14 cellular contexts compared by ENCODE assay signal in genomic region chr1:15172405-15173259, GRCh38. TPM values are rescaled to one million over a fixed set of nuclear protein-coding genes. Genes with fewer than 3 reads are reported as not detected.
A peak's percentile ranks its signal among the peaks of the same experiment; 100 is the strongest.
DNase-seq lines count a peak whose midpoint lies in the region; FAIRE-seq and TF ChIP-seq lines count a peak whose summit lies in the region.
"Had no signal": no experiment of that assay in that cellular context is flagged by ENCODE, and none has a peak within 500 bp of the region (broad histone marks: within the 10 kb centered on the region; RNA-seq: fewer than 3 reads in every experiment).

No MANE protein-coding gene starts in this region.

- H2BK5ac ChIP-seq in H1 (ENCODE audit: low read depth, low read length) = no peak overlapping the region

- no peaks in the 10 kb centered on the region for H3K36me3 ChIP-seq in Caco-2 (ENCODE audit: control insufficient read depth, insufficient read depth, low read length)
- H3K36me3 ChIP-seq in H1 (ENCODE audit: control insufficient read depth in 2 of 4, insufficient read depth in 4 of 4, low read length in 3 of 4) = no peaks in the 10 kb centered on the region
- H3K36me3 ChIP-seq: BE2C, neutrophil had no signal

- H3K27me3 ChIP-seq in Caco-2 (replicated peaks; ENCODE audit: control insufficient read depth, insufficient read depth, low read length) (no peaks in the 10 kb centered on the region), H1 (replicated peaks in 1 of 4; ENCODE audit: control insufficient read depth in 3 of 4, extremely low read depth in 1 of 4, insufficient read depth in 3 of 4, low read length in 3 of 4) (no peaks in the 10 kb centered on the region)
- H3K27me3 ChIP-seq: BE2C had no signal

- no peak overlapping the region for H2AK5ac ChIP-seq in H1 (ENCODE audit: low read depth, low read length)

- H3K4me3 Mint-ChIP-seq in Caco-2 (ENCODE audit: unreplicated experiment) (peak overlapping the region; percentile 43), nephron progenitor cell (no peak overlapping the region), endothelial cell (ENCODE audit: unreplicated experiment) (no peak overlapping the region)
- H3K4me3 Mint-ChIP-seq: central memory CD8-positive, alpha-beta T cell had no signal

- H2BK120ac ChIP-seq in H1 (replicated peaks; ENCODE audit: low read depth, low read length) = peak overlapping the region; percentile 73

- CTCF ChIA-PET in Caco-2 (lab: Charles Lee) = interaction anchor here (0.6 kb wide), 1 partner anchor 25 kb away, joined by 3 read pairs; no protein-coding TSS in a partner anchor
- CTCF ChIA-PET in RWPE1 (lab: Yijun Ruan, JAX) = interaction anchor here (0.6 to 1.3 kb wide), 2 partner anchors 20 to 99 kb away, joined by 3 to 4 read pairs; no protein-coding TSS in a partner anchor
- CTCF ChIA-PET in H1 (lab: Charles Lee; ENCODE audit: partially characterized antibody) = interaction anchor here (1.6 to 2.4 kb wide), 2 partner anchors 18 to 20 kb away, joined by 4 to 9 read pairs; no protein-coding TSS in a partner anchor

- FAIRE-seq in H1 (lab: Jason Lieb, UNC) = no peak
- no peak for FAIRE-seq in frontal cortex (lab: Jason Lieb, UNC)

- no peak overlapping the region for H3K9ac ChIP-seq in H1 (replicated peaks in 1 of 4; ENCODE audit: extremely low read depth in 1 of 4, low read depth in 3 of 4, low read length in 3 of 4)

- H3K23ac ChIP-seq in H1 (ENCODE audit: insufficient read length) = no peak overlapping the region

- no peak for TF ChIP-seq EP300 in H1 (IDR thresholded peaks at IDR 0.05; ENCODE audit: borderline replicate concordance in 1 of 2, low read depth in 2 of 2, low read length in 2 of 2)

- no peaks in the 10 kb centered on the region for H4K20me1 ChIP-seq in H1 (replicated peaks in 1 of 2; ENCODE audit: control insufficient read depth in 1 of 2, insufficient read depth in 2 of 2, low read length in 2 of 2)

- no peak overlapping the region for H3K18ac ChIP-seq in H1 (ENCODE audit: extremely low read depth, low read length)

- WGBS in H1 (ENCODE audit: extremely low coverage in 1 of 2, insufficient coverage in 1 of 2, insufficient read length in 1 of 2, insufficient replicate concordance in 2 of 2, low coverage in 1 of 2, low lambda C conversion rate in 2 of 2, missing lambda C conversion rate in 1 of 2), 2 experiments = 85% methylated on average over 15 of the region's 16 CpGs; no CpG with 5 or more reads in 1 of the 2 experiments

- TF ChIP-seq POLR2A in H1 (IDR thresholded peaks at IDR 0.05; ENCODE audit: control extremely low read depth in 1 of 2, low read depth in 2 of 2, low read length in 2 of 2) = no peak

- H3K9me3 Mint-ChIP-seq in Caco-2 (ENCODE audit: unreplicated experiment) (no peaks in the 10 kb centered on the region), nephron progenitor cell (no peaks in the 10 kb centered on the region), endothelial cell (ENCODE audit: unreplicated experiment) (no peaks in the 10 kb centered on the region)
- H3K9me3 Mint-ChIP-seq: central memory CD8-positive, alpha-beta T cell had no signal

- no peak overlapping the region for H3K14ac ChIP-seq in H1 (ENCODE audit: insufficient read length)

- POLR2A ChIA-PET in Caco-2 (lab: Charles Lee) (interaction anchor here (0.5 kb wide), 1 partner anchor 18 kb away, joined by 4 read pairs; no protein-coding TSS in a partner anchor), RWPE1 (lab: Yijun Ruan, JAX; ENCODE audit: low non-redundant PET) (interaction anchor here (0.7 kb wide), 2 partner anchors 44 to 1133 kb away, joined by 4 to 10 read pairs; no protein-coding TSS in a partner anchor), H1 (lab: Charles Lee; ENCODE audit: partially characterized antibody) (interaction anchor here (1.5 kb wide), 1 partner anchor 9 kb away, joined by 6 read pairs; no protein-coding TSS in a partner anchor)

- H2BK15ac ChIP-seq in H1 (ENCODE audit: low read length) = no peak overlapping the region

- DNase-seq in Caco-2 (no peak), RWPE1 (ENCODE audit: low spot score) (peak; percentile 71), H1 (ENCODE audit: low read depth in 1 of 2, low spot score in 2 of 2) (no peak), nephron progenitor cell (no peak), endothelial cell (ENCODE audit: low spot score) (no peak), NCI-H1105 (lab: John Stamatoyannopoulos, UW) (no peak), frontal cortex (ENCODE audit: low spot score in 2 of 2) (no peak)
- no peak for DNase-seq in activated CD8-positive, alpha-beta memory T cell treated with anti-CD3 and anti-CD28 coated beads for 24 hours
- DNase-seq: activated CD4-positive, alpha-beta T cell treated with anti-CD3 and anti-CD28 coated beads for 48 hours; BE2C; stimulated activated CD4-positive, alpha-beta T cell treated with anti-CD3 and anti-CD28 coated beads, Interleukin-15, amount 100 ng/mL, for 24 hours; stimulated activated CD8-positive, alpha-beta memory T cell treated with anti-CD3 and anti-CD28 coated beads, Interleukin-4, amount 100 ng/mL, for 48 hours had no signal

- H3K4me1 Mint-ChIP-seq in Caco-2 (ENCODE audit: low read depth, unreplicated experiment) (peaks cover 49% of the 10 kb centered on the region), nephron progenitor cell (peaks cover 46% of the 10 kb centered on the region), endothelial cell (ENCODE audit: unreplicated experiment) (peaks cover 50% of the 10 kb centered on the region)

- no peak overlapping the region for H2BK12ac ChIP-seq in H1 (ENCODE audit: low read depth, low read length)

- H3K4ac ChIP-seq in H1 (replicated peaks; ENCODE audit: insufficient read length, low read depth, low read length) = no peak overlapping the region

- TF ChIP-seq CTCF in Caco-2 (IDR thresholded peaks at IDR 0.05; ENCODE audit: insufficient read depth in 1 of 2, low read depth in 1 of 2, low read length in 1 of 2, severe bottlenecking in 1 of 2, unreplicated experiment in 1 of 2) = no peak
- TF ChIP-seq CTCF in RWPE1 (conservative IDR thresholded peaks at IDR 0.05; ENCODE audit: low read depth) = no peak
- no peak for TF ChIP-seq CTCF in H1 (IDR thresholded peaks at IDR 0.05; ENCODE audit: control extremely low read depth in 1 of 3, insufficient read depth in 1 of 3, low read depth in 1 of 3, low read length in 3 of 3)
- no peak for TF ChIP-seq CTCF in nephron progenitor cell (IDR thresholded peaks at IDR 0.05)
- no peak for TF ChIP-seq CTCF in endothelial cell (IDR thresholded peaks at IDR 0.05; ENCODE audit: unreplicated experiment)

- no peak overlapping the region for H3K4me2 ChIP-seq in H1 (ENCODE audit: insufficient read depth in 1 of 2, low read depth in 2 of 2, low read length in 2 of 2)

- H3K36me3 Mint-ChIP-seq in Caco-2 (ENCODE audit: insufficient read depth, unreplicated experiment) = peaks cover 17% of the 10 kb centered on the region
- no peaks in the 10 kb centered on the region for H3K36me3 Mint-ChIP-seq in nephron progenitor cell (ENCODE audit: low read depth)
- H3K36me3 Mint-ChIP-seq in endothelial cell (ENCODE audit: low read depth, unreplicated experiment) = peaks cover 9% of the 10 kb centered on the region

- H3K4me1 ChIP-seq in Caco-2 = peaks cover 42% of the 10 kb centered on the region
- peaks cover 0 to 7% (median 0%) of the 10 kb centered on the region in 4 experiments; a peak in 4 of 7 replicates for H3K4me1 ChIP-seq in H1 (replicated peaks in 1 of 4; ENCODE audit: control insufficient read depth in 3 of 4, insufficient read depth in 4 of 4, low read length in 3 of 4)
- H3K4me1 ChIP-seq: BE2C had no signal

- H3K27ac Mint-ChIP-seq in Caco-2 (ENCODE audit: unreplicated experiment) (peak overlapping the region; percentile 69), nephron progenitor cell (peak overlapping the region; percentile 40), endothelial cell (ENCODE audit: unreplicated experiment) (no peak overlapping the region)

- intact Hi-C loops in Caco-2 (cut with micrococcal nuclease; ENCODE audit: unreplicated experiment) = no loop called here

- no peak overlapping the region for H4K91ac ChIP-seq in H1 (replicated peaks; ENCODE audit: insufficient read length, low read length)

- H3K23me2 ChIP-seq in H1 (ENCODE audit: low read depth, low read length) = no peaks in the 10 kb centered on the region

- no TSS peak for BruUV-seq in Caco-2 (replicated peaks; lab: Mats Ljungman, UMichigan)

- H3K27ac ChIP-seq in RWPE1 = peak overlapping the region; percentile 92
- no peak overlapping the region for H3K27ac ChIP-seq in H1 (ENCODE audit: low read depth, low read length)
- H3K27ac ChIP-seq: neutrophil had no signal

- no peak overlapping the region for H2BK20ac ChIP-seq in H1 (ENCODE audit: low read length)

- no peak overlapping the region for H2AFZ ChIP-seq in H1 (ENCODE audit: low read length)

- H4K5ac ChIP-seq in H1 (ENCODE audit: insufficient read length, low read depth, low read length) = no peak overlapping the region

- no peak overlapping the region for H3K4me3 ChIP-seq in Caco-2 (ENCODE audit: low read depth, low read length)
- no peak overlapping the region for H3K4me3 ChIP-seq in H1 (ENCODE audit: extremely low read depth in 1 of 4, insufficient read depth in 2 of 4, low read depth in 3 of 4, low read length in 4 of 4)

- no peak overlapping the region for H3K56ac ChIP-seq in H1 (replicated peaks; ENCODE audit: insufficient read length, low read depth, low read length)

- H3K79me2 ChIP-seq in H1 (ENCODE audit: control insufficient read depth in 1 of 2, insufficient read depth in 2 of 2, low read length in 2 of 2) = peaks cover 0 to 7% of the 10 kb centered on the region in 2 experiments; a peak in 1 of 4 replicates

- TF ChIP-seq RAD21 in H1 (IDR thresholded peaks at IDR 0.05 in 1 of 2, conservative IDR thresholded peaks at IDR 0.05 in 1 of 2; ENCODE audit: low read depth in 2 of 2, low read length in 2 of 2) = no peak

- no peaks in the 10 kb centered on the region for H3K27me3 Mint-ChIP-seq in Caco-2 (ENCODE audit: insufficient read depth, unreplicated experiment)
- H3K27me3 Mint-ChIP-seq in nephron progenitor cell (ENCODE audit: low read depth, poor library complexity) = peaks cover 3% of the 10 kb centered on the region
- peaks cover 3% of the 10 kb centered on the region for H3K27me3 Mint-ChIP-seq in endothelial cell (ENCODE audit: unreplicated experiment)

- H3K9me3 ChIP-seq in Caco-2 (no peaks in the 10 kb centered on the region), H1 (ENCODE audit: insufficient read depth in 2 of 2, low read depth in 1 of 2, low read length in 1 of 2) (no peaks in the 10 kb centered on the region)
- H3K9me3 ChIP-seq: BE2C, neutrophil had no signal

- no peaks in the 10 kb centered on the region; the same call in 1 of the 2 replicates for H3K79me1 ChIP-seq in H1 (ENCODE audit: low read depth, low read length)

- no peak overlapping the region for H4K8ac ChIP-seq in H1 (ENCODE audit: extremely low read depth, insufficient read depth, low read length)

RNA-seq across cellular contexts. Expression of gene TMEM51, which starts 19.1 kb away (rescaled TPM):
- 24.7 and 25.0 TPM in 2 replicates for total RNA-seq in Caco-2 (2022)
- total RNA-seq in H1 (2021; fragmentation: NEBNext Ultra II Directional; extraction: Animal tissue kit (Norgen Biotek cat#: 25700)) = 9.1 and 9.9 TPM in 2 replicates
- polyA plus RNA-seq in H1 (2011; rRNA removed) = 10.7 and 12.6 TPM in 2 replicates
- 11.5 TPM for polyA plus RNA-seq in H1 (2011; cell fraction: cytosol; rRNA removed)
- 7.3 TPM for polyA plus RNA-seq in H1 (2011; cell fraction: nucleus; rRNA removed)
- polyA plus RNA-seq in H1 (2012, experiment 1 of 2) = 7.8 to 12.5 TPM (median 10.2 TPM) in 4 replicates
- 11.6 TPM for polyA plus RNA-seq in H1 (2012, experiment 2 of 2)
- polyA plus RNA-seq in H1 (2013, experiment 1 of 2) = 10.4 TPM
- 13.1 TPM for polyA plus RNA-seq in H1 (2013, experiment 2 of 2)
- 3.4 and 3.9 TPM in 2 replicates for polyA minus RNA-seq in H1 (2011; rRNA and poly(A)+ RNA removed)
- polyA minus RNA-seq in H1 (2011; cell fraction: cytosol; rRNA and poly(A)+ RNA removed) = 8.4 TPM
- polyA minus RNA-seq in H1 (2011; cell fraction: nucleus; rRNA and poly(A)+ RNA removed) = 4.8 TPM
- total RNA-seq in endothelial cell (ENCODE audit: unreplicated experiment) = 23.5 TPM
- total RNA-seq in frontal cortex = 1.6 TPM
